13 cellular contexts compared by ENCODE assay signal in genomic region chr7:132437730-132438129, GRCh38.
DNase-seq lines count a peak whose midpoint lies in the region; ATAC-seq and TF ChIP-seq lines count a peak whose summit lies in the region.
"Had no signal": no experiment of that assay in that cellular context is flagged by ENCODE, and none has a peak within 500 bp of the region (broad histone marks: within the 10 kb centered on the region; RNA-seq: fewer than 3 reads in every experiment).

No MANE protein-coding gene starts in this region.

- intact Hi-C loops in CD8-positive, alpha-beta T cell (cut with DNase I, micrococcal nuclease) = loop anchor here in 1 of 2 experiments (2.0 to 5.0 kb wide), 2 partner anchors 13 to 35 kb away; no protein-coding TSS in a partner anchor
- intact Hi-C loops in activated T-helper 2 cell treated with anti-CD3 and anti-CD28 coated beads, Interferon-gamma antibody, Interleukin-2, Interleukin-4, amounts not matched to agents 10 μg/mL and 5 μg/mL and 100 μg/mL, durations not matched to agents 14 hours and 24 hours and 36 hours (cut with micrococcal nuclease) = loop anchor here (1.0 to 10.0 kb wide), 3 partner anchors 24 to 817 kb away; partner anchors contain the start of gene EXOC4
- intact Hi-C loops in left lung (cut with DNase I) = no loop called here

- no peaks in the 10 kb centered on the region for H3K27me3 ChIP-seq in CD8-positive, alpha-beta T cell (ENCODE audit: insufficient read depth, low read length)
- peaks cover 0 to 23% of the 10 kb centered on the region in 2 donors for H3K27me3 ChIP-seq in left lung
- H3K27me3 ChIP-seq: brain microvascular endothelial cell had no signal

- no peaks in the 10 kb centered on the region for H3K27me3 Mint-ChIP-seq in CD8-positive, alpha-beta T cell (ENCODE audit: low read depth)
- no peaks in the 10 kb centered on the region for H3K27me3 Mint-ChIP-seq in activated T-helper 2 cell treated with anti-CD3 and anti-CD28 coated beads, Interferon-gamma antibody, Interleukin-2, Interleukin-4, amounts not matched to agents 10 μg/mL and 5 μg/mL and 100 μg/mL, durations not matched to agents 14 hours and 24 hours and 36 hours (ENCODE audit: low read depth)

- peak overlapping the region; percentile 15 for H3K4me3 Mint-ChIP-seq in CD8-positive, alpha-beta T cell
- H3K4me3 Mint-ChIP-seq in activated T-helper 2 cell treated with anti-CD3 and anti-CD28 coated beads, Interferon-gamma antibody, Interleukin-2, Interleukin-4, amounts not matched to agents 10 μg/mL and 5 μg/mL and 100 μg/mL, durations not matched to agents 14 hours and 24 hours and 36 hours (ENCODE audit: low read depth) = peak overlapping the region; percentile 6
- H3K4me3 Mint-ChIP-seq: stimulated activated naive B cell treated with anti-CD40 and anti-IgM and Interleukin-4, amounts not matched to agents 10 μg/mL and 1 μg/mL and 100 μg/mL, for 72 hours had no signal

- H3K27ac ChIP-seq in CD8-positive, alpha-beta T cell (ENCODE audit: low read depth, low read length) = no peak overlapping the region
- H3K27ac ChIP-seq in HEK293 (ENCODE audit: extremely low read depth, low read depth, low read length) (no peak overlapping the region), left lung (no peak overlapping the region), coronary artery (no peak overlapping the region)
- H3K27ac ChIP-seq: brain microvascular endothelial cell, esophagus squamous epithelium, neutrophil had no signal

- peak overlapping the region; percentile 13 for H3K4me3 ChIP-seq in CD8-positive, alpha-beta T cell (ENCODE audit: low read depth, low read length)
- H3K4me3 ChIP-seq in HEK293 (ENCODE audit: low read depth, low read length) = no peak overlapping the region
- no peak overlapping the region for H3K4me3 ChIP-seq in left lung
- no peak overlapping the region for H3K4me3 ChIP-seq in coronary artery
- H3K4me3 ChIP-seq: esophagus squamous epithelium had no signal

- ATAC-seq in CD8-positive, alpha-beta T cell = peak; percentile 75
- peak; percentile 47 for ATAC-seq in left lung
- ATAC-seq: stimulated activated naive B cell treated with anti-CD40 and anti-IgM and Interleukin-4, amounts not matched to agents 10 μg/mL and 1 μg/mL and 100 μg/mL, for 72 hours had no signal

- H3K9me3 ChIP-seq in CD8-positive, alpha-beta T cell (ENCODE audit: low read length) = no peaks in the 10 kb centered on the region
- no peaks in the 10 kb centered on the region for H3K9me3 ChIP-seq in HEK293 (ENCODE audit: control insufficient read depth, insufficient read depth, low read depth, low read length)
- H3K9me3 ChIP-seq in left lung = no peaks in the 10 kb centered on the region
- H3K9me3 ChIP-seq: esophagus squamous epithelium, neutrophil had no signal

- peak in 3 of 7 experiments; percentile 30 to 65 (median 45) for DNase-seq in CD8-positive, alpha-beta T cell
- peak; percentile 71 for DNase-seq in activated T-helper 2 cell treated with anti-CD3 and anti-CD28 coated beads, Interferon-gamma antibody, Interleukin-2, Interleukin-4, amounts not matched to agents 10 μg/mL and 5 μg/mL and 100 μg/mL, durations not matched to agents 14 hours and 24 hours and 36 hours (ENCODE audit: low spot score)
- no peak for DNase-seq in left lung
- no peak for DNase-seq in effector CD4-positive, alpha-beta T cell
- DNase-seq in NCI-H2081 (lab: John Stamatoyannopoulos, UW) = no peak
- DNase-seq in coronary artery (ENCODE audit: low spot score) = no peak
- DNase-seq: brain microvascular endothelial cell; DMS53; esophagus squamous epithelium; KBM-7; stimulated activated naive B cell treated with anti-CD40 and anti-IgM and Interleukin-4, amounts not matched to agents 10 μg/mL and 1 μg/mL and 100 μg/mL, for 72 hours had no signal

- H3K27ac Mint-ChIP-seq in CD8-positive, alpha-beta T cell = peak overlapping the region; percentile 23
- H3K27ac Mint-ChIP-seq in activated T-helper 2 cell treated with anti-CD3 and anti-CD28 coated beads, Interferon-gamma antibody, Interleukin-2, Interleukin-4, amounts not matched to agents 10 μg/mL and 5 μg/mL and 100 μg/mL, durations not matched to agents 14 hours and 24 hours and 36 hours = peak overlapping the region; percentile 69
- H3K27ac Mint-ChIP-seq: stimulated activated naive B cell treated with anti-CD40 and anti-IgM and Interleukin-4, amounts not matched to agents 10 μg/mL and 1 μg/mL and 100 μg/mL, for 72 hours had no signal

- peaks cover 76% of the 10 kb centered on the region for H3K4me1 ChIP-seq in CD8-positive, alpha-beta T cell (ENCODE audit: insufficient read depth, low read length)
- H3K4me1 ChIP-seq in HEK293 (ENCODE audit: control insufficient read depth, insufficient read depth, low read length) = no peaks in the 10 kb centered on the region
- H3K4me1 ChIP-seq in left lung = no peaks in the 10 kb centered on the region

- POLR2A ChIA-PET in CD8-positive, alpha-beta T cell (lab: Charles Lee) = interaction anchor here (1.1 to 1.3 kb wide), 2 partner anchors 10 to 48 kb away, joined by 3 to 4 read pairs; no protein-coding TSS in a partner anchor
- POLR2A ChIA-PET in HEK293 (lab: Yijun Ruan, JAX) = no interaction called here

- no peaks in the 10 kb centered on the region for H3K9me3 Mint-ChIP-seq in CD8-positive, alpha-beta T cell
- no peaks in the 10 kb centered on the region for H3K9me3 Mint-ChIP-seq in activated T-helper 2 cell treated with anti-CD3 and anti-CD28 coated beads, Interferon-gamma antibody, Interleukin-2, Interleukin-4, amounts not matched to agents 10 μg/mL and 5 μg/mL and 100 μg/mL, durations not matched to agents 14 hours and 24 hours and 36 hours

- no peaks in the 10 kb centered on the region for H3K36me3 Mint-ChIP-seq in CD8-positive, alpha-beta T cell
- no peaks in the 10 kb centered on the region for H3K36me3 Mint-ChIP-seq in activated T-helper 2 cell treated with anti-CD3 and anti-CD28 coated beads, Interferon-gamma antibody, Interleukin-2, Interleukin-4, amounts not matched to agents 10 μg/mL and 5 μg/mL and 100 μg/mL, durations not matched to agents 14 hours and 24 hours and 36 hours (ENCODE audit: low read depth)
- H3K36me3 Mint-ChIP-seq: stimulated activated naive B cell treated with anti-CD40 and anti-IgM and Interleukin-4, amounts not matched to agents 10 μg/mL and 1 μg/mL and 100 μg/mL, for 72 hours had no signal

- peaks cover 74% of the 10 kb centered on the region for H3K4me1 Mint-ChIP-seq in CD8-positive, alpha-beta T cell (ENCODE audit: low read depth)
- peaks cover 85% of the 10 kb centered on the region for H3K4me1 Mint-ChIP-seq in activated T-helper 2 cell treated with anti-CD3 and anti-CD28 coated beads, Interferon-gamma antibody, Interleukin-2, Interleukin-4, amounts not matched to agents 10 μg/mL and 5 μg/mL and 100 μg/mL, durations not matched to agents 14 hours and 24 hours and 36 hours (ENCODE audit: low read depth)

- TF ChIP-seq CTCF in CD8-positive, alpha-beta T cell (IDR thresholded peaks at IDR 0.05) = no peak
- no peak for TF ChIP-seq CTCF in HEK293 (tag by site-specific recombination; IDR thresholded peaks at IDR 0.05)
- TF ChIP-seq CTCF in left lung (IDR thresholded peaks at IDR 0.05) = no peak
- TF ChIP-seq CTCF in coronary artery (IDR thresholded peaks at IDR 0.05) = no peak

- CTCF ChIA-PET in CD8-positive, alpha-beta T cell (lab: Charles Lee) = no interaction called here
- CTCF ChIA-PET in HEK293 (lab: Yijun Ruan, JAX) = interaction anchor here (0.5 to 1.0 kb wide), 2 partner anchors 12 to 750 kb away, joined by 3 to 4 read pairs; no protein-coding TSS in a partner anchor

- no peaks in the 10 kb centered on the region for H3K36me3 ChIP-seq in CD8-positive, alpha-beta T cell (ENCODE audit: insufficient read depth, low read length)
- H3K36me3 ChIP-seq in HEK293 (ENCODE audit: control insufficient read depth in 2 of 2, insufficient read depth in 1 of 2, low read length in 2 of 2) (no peaks in the 10 kb centered on the region), left lung (no peaks in the 10 kb centered on the region)
- H3K36me3 ChIP-seq: brain microvascular endothelial cell, esophagus squamous epithelium, neutrophil had no signal

TF ChIP-seq in HEK293, 187 proteins besides CTCF, POLR2A, EP300 and RAD21:
- TF ChIP-seq ZFHX2 (tag by site-specific recombination; conservative IDR thresholded peaks at IDR 0.05) (peak; percentile 15; the same call in 1 of the 2 replicates), ZBTB11 (tag by site-specific recombination; conservative IDR thresholded peaks at IDR 0.05; ENCODE audit: low read depth) (no peak)
